Comparison of ENCODE assay signal across 1 cellular context in genomic region chr6:142302427-142303190, GRCh38.
TF ChIP-seq lines count a peak whose summit lies in the region.

No MANE protein-coding gene starts in this region.

TF ChIP-seq in HepG2, 621 proteins besides CTCF, POLR2A, EP300 and RAD21 (continued from another document and continues in another):
- TF ChIP-seq RFX3 (CRISPR knock-in tag; IDR thresholded peaks at IDR 0.05) (no peak), ZNF570 (CRISPR knock-in tag; IDR thresholded peaks at IDR 0.05; ENCODE audit: borderline replicate concordance) (0 out of 2 replicates have a peak, but pooled peaks have one; percentile 16), PITX1 (CRISPR knock-in tag; IDR thresholded peaks at IDR 0.05) (peak; percentile 9; the same call in 1 of the 2 replicates), MIER3 (CRISPR knock-in tag; IDR thresholded peaks at IDR 0.05; ENCODE audit: borderline replicate concordance) (no peak), ZEB1 (IDR thresholded peaks at IDR 0.05; ENCODE audit: insufficient replicate concordance, low read depth) (peak; percentile 49), DMAP1 (CRISPR knock-in tag; IDR thresholded peaks at IDR 0.05) (no peak), KDM3A (CRISPR knock-in tag; IDR thresholded peaks at IDR 0.05; ENCODE audit: low read depth) (no peak), ZNF558 (CRISPR knock-in tag; IDR thresholded peaks at IDR 0.05; ENCODE audit: borderline replicate concordance) (no peak), ZNF484 (CRISPR knock-in tag; IDR thresholded peaks at IDR 0.05; ENCODE audit: borderline replicate concordance, low read depth) (no peak), ZNF574 (CRISPR knock-in tag; IDR thresholded peaks at IDR 0.05) (no peak), HOXD1 (CRISPR knock-in tag; IDR thresholded peaks at IDR 0.05) (no peak), SNAPC4 (CRISPR knock-in tag; IDR thresholded peaks at IDR 0.05) (no peak), ZNF562 (CRISPR knock-in tag; IDR thresholded peaks at IDR 0.05; ENCODE audit: borderline replicate concordance) (peak; percentile 50; the same call in 1 of the 2 replicates), ZSCAN22 (CRISPR knock-in tag; IDR thresholded peaks at IDR 0.05) (0 out of 2 replicates have a peak, but pooled peaks have one; percentile 59), NR2F2 (IDR thresholded peaks at IDR 0.05; ENCODE audit: borderline replicate concordance, low read depth) (0 out of 2 replicates have a peak, but pooled peaks have one; percentile 34), ZNF138 (CRISPR knock-in tag; IDR thresholded peaks at IDR 0.05; ENCODE audit: low read depth) (no peak), GATAD2A (CRISPR knock-in tag; IDR thresholded peaks at IDR 0.05) (0 out of 2 replicates have a peak, but pooled peaks have one; percentile 18), ZBTB20 (CRISPR knock-in tag; IDR thresholded peaks at IDR 0.05; ENCODE audit: borderline replicate concordance, low read depth) (no peak), ZMAT5 (CRISPR knock-in tag; IDR thresholded peaks at IDR 0.05; ENCODE audit: borderline replicate concordance, low read depth) (no peak), KDM4B (CRISPR knock-in tag; IDR thresholded peaks at IDR 0.05) (peak; percentile 22; the same call in 1 of the 2 replicates), HMGXB4 (CRISPR knock-in tag; IDR thresholded peaks at IDR 0.05; ENCODE audit: borderline replicate concordance in 1 of 2, low read depth in 1 of 2) (peak; percentile 30 to 62; a peak in 2 of 4 replicates), PHF21A (CRISPR knock-in tag; IDR thresholded peaks at IDR 0.05) (0 out of 2 replicates have a peak, but pooled peaks have one; percentile 16), HINFP (CRISPR knock-in tag; IDR thresholded peaks at IDR 0.05; ENCODE audit: low read depth) (peak; percentile 37; the same call in 1 of the 2 replicates), ZBTB10 (CRISPR knock-in tag; IDR thresholded peaks at IDR 0.05; ENCODE audit: borderline replicate concordance) (0 out of 2 replicates have a peak, but pooled peaks have one; percentile 4), MLX (CRISPR knock-in tag; IDR thresholded peaks at IDR 0.05) (0 out of 2 replicates have a peak, but pooled peaks have one; percentile 8), PAXIP1 (CRISPR knock-in tag; conservative IDR thresholded peaks at IDR 0.05) (0 out of 2 replicates have a peak, but pooled peaks have one; percentile 18), ZSCAN31 (CRISPR knock-in tag; IDR thresholded peaks at IDR 0.05; ENCODE audit: low read depth) (0 out of 2 replicates have a peak, but pooled peaks have one; percentile 3), REL (CRISPR knock-in tag; conservative IDR thresholded peaks at IDR 0.05) (no peak), THYN1 (CRISPR knock-in tag; IDR thresholded peaks at IDR 0.05; ENCODE audit: borderline replicate concordance, low read depth) (0 out of 2 replicates have a peak, but pooled peaks have one; percentile 63), ZNF224 (CRISPR knock-in tag; IDR thresholded peaks at IDR 0.05) (no peak), DMTF1 (CRISPR knock-in tag; IDR thresholded peaks at IDR 0.05) (peak; percentile 51; the same call in 1 of the 2 replicates)
